Comparison of ENCODE assay signal across 1 cellular context in genomic region chr6:99458319-99458718, GRCh38.
A peak's percentile ranks its signal among the peaks of the same experiment; 100 is the strongest.
TF ChIP-seq lines count a peak whose summit lies in the region.

No MANE protein-coding gene starts in this region.

TF ChIP-seq in H1, 55 proteins besides CTCF, POLR2A, EP300 and RAD21:
- no peak for TF ChIP-seq CTBP2 (IDR thresholded peaks at IDR 0.05; ENCODE audit: borderline replicate concordance, insufficient read depth, insufficient read length, low read length)
- TF ChIP-seq RNF2 (IDR thresholded peaks at IDR 0.05; ENCODE audit: borderline replicate concordance, low read depth, low read length, missing control alignments, poor library complexity, severe bottlenecking), result no peak
- TF ChIP-seq POLR2AphosphoS5 (IDR thresholded peaks at IDR 0.05; ENCODE audit: low read depth, low read length), result 0 out of 2 replicates have a peak, but pooled peaks have one; percentile 46
- TF ChIP-seq GABPA (IDR thresholded peaks at IDR 0.05; ENCODE audit: borderline replicate concordance, insufficient read depth, low read length), result no peak
